Comparison of ENCODE assay signal across 8 cellular contexts in genomic region chr19:15320118-15320517, GRCh38. TPM values are rescaled to one million over a fixed set of nuclear protein-coding genes. Genes with fewer than 3 reads are reported as not detected.
DNase-seq lines count a peak whose midpoint lies in the region; TF ChIP-seq lines count a peak whose summit lies in the region.
"Had no signal": no experiment of that assay in that cellular context is flagged by ENCODE, and none has a peak within 500 bp of the region (broad histone marks: within the 10 kb centered on the region; RNA-seq: fewer than 3 reads in every experiment).

No MANE protein-coding gene starts in this region.

- no peak overlapping the region for H2BK120ac ChIP-seq in trophoblast cell (ENCODE audit: insufficient read depth, low read length, poor library complexity)

- no peak overlapping the region for H3K4me2 ChIP-seq in trophoblast cell (ENCODE audit: low read length)

- POLR2A ChIA-PET in CD4-positive, alpha-beta memory T cell (lab: Charles Lee; ENCODE audit: partially characterized antibody), result interaction anchor here (0.5 to 1.1 kb wide), 2 partner anchors 27 to 1162 kb away, joined by 3 read pairs; no protein-coding TSS in a partner anchor

- no peak overlapping the region for H3K14ac ChIP-seq in trophoblast cell (ENCODE audit: low read length)

- H2AK5ac ChIP-seq in trophoblast cell (ENCODE audit: low read length), result no peak overlapping the region

- peaks cover 4% of the 10 kb centered on the region for H3K36me3 ChIP-seq in CD4-positive, alpha-beta memory T cell (ENCODE audit: insufficient read depth, low read length)
- H3K36me3 ChIP-seq in SJSA1 (peaks cover 16% of the 10 kb centered on the region), esophagus muscularis mucosa (no peaks in the 10 kb centered on the region), trophoblast cell (ENCODE audit: control insufficient read depth in 1 of 2, insufficient read depth in 2 of 2, low read length in 2 of 2) (peaks cover 5% of the 10 kb centered on the region in 2 experiments), tibial nerve (no peaks in the 10 kb centered on the region)

- H3K27ac ChIP-seq in CD4-positive, alpha-beta memory T cell (ENCODE audit: low read depth, low read length), result no peak overlapping the region
- H3K27ac ChIP-seq in SJSA1, result peak overlapping the region; percentile 8; the same call in 1 of the 2 replicates
- peak overlapping the region in 3 of 4 donors; percentile 9 to 25 (median 20) for H3K27ac ChIP-seq in esophagus muscularis mucosa (replicated peaks in 1 of 4)
- no peak overlapping the region for H3K27ac ChIP-seq in trophoblast cell (ENCODE audit: low read depth, low read length)
- H3K27ac ChIP-seq in tibial nerve, result peak overlapping the region in 2 of 4 donors; percentile 21 to 46

- H3K4me3 Mint-ChIP-seq in CD4-positive, alpha-beta memory T cell, result peak overlapping the region in 6 of 8 donors; percentile 28 to 81 (median 60)

- H3K27me3 Mint-ChIP-seq in CD4-positive, alpha-beta memory T cell, result no peaks in the 10 kb centered on the region
- H3K27me3 Mint-ChIP-seq: brain had no signal

- no peak overlapping the region for H3K18ac ChIP-seq in trophoblast cell (ENCODE audit: low read length)

- peaks cover 6 to 11% of the 10 kb centered on the region in 2 donors for H3K36me3 Mint-ChIP-seq in CD4-positive, alpha-beta memory T cell

- intact Hi-C loops in CD4-positive, alpha-beta memory T cell (cut with micrococcal nuclease), result loop anchor here (5.0 kb wide), 1 partner anchor 33 kb away; no protein-coding TSS in a partner anchor
- intact Hi-C loops in esophagus muscularis mucosa (cut with DNase I), result loop anchor here (5.0 kb wide), 1 partner anchor 38 kb away; no protein-coding TSS in a partner anchor

- H2BK5ac ChIP-seq in trophoblast cell (ENCODE audit: low read depth, low read length, poor library complexity), result no peak overlapping the region

- no peak for DNase-seq in CD4-positive, alpha-beta memory T cell
- DNase-seq in SJSA1 (ENCODE audit: low read depth in 1 of 2, low spot score in 2 of 2) (no peak), esophagus muscularis mucosa (ENCODE audit: extremely low spot score) (no peak), trophoblast cell (peak in 1 of 2 donors; percentile 53), tibial nerve (ENCODE audit: low spot score in 2 of 2) (no peak), midbrain (lab: John Stamatoyannopoulos, UW) (no peak)
- DNase-seq in NK-92 treated with Interleukin-12 subunit alpha and Interleukin-12 subunit beta, amount 100 ng/mL, for 24 hours (lab: John Stamatoyannopoulos, UW), result no peak

- H3K4me3 ChIP-seq in CD4-positive, alpha-beta memory T cell (ENCODE audit: low read length in 2 of 2), result no peak overlapping the region
- H3K4me3 ChIP-seq in SJSA1 (no peak overlapping the region), esophagus muscularis mucosa (no peak overlapping the region), trophoblast cell (ENCODE audit: low read depth, low read length) (no peak overlapping the region), tibial nerve (no peak overlapping the region)

- peaks cover 95% of the 10 kb centered on the region for H3K4me1 ChIP-seq in CD4-positive, alpha-beta memory T cell (ENCODE audit: insufficient read depth, low read length)
- peaks cover 59% of the 10 kb centered on the region for H3K4me1 ChIP-seq in SJSA1 (replicated peaks)
- peaks cover 92 to 100% (median 100%) of the 10 kb centered on the region in 4 donors for H3K4me1 ChIP-seq in esophagus muscularis mucosa
- H3K4me1 ChIP-seq in trophoblast cell (ENCODE audit: control insufficient read depth in 1 of 2, insufficient read depth in 2 of 2, low read length in 2 of 2), result peaks cover 31 to 42% of the 10 kb centered on the region in 2 experiments
- H3K4me1 ChIP-seq in tibial nerve, result peaks cover 3 to 97% (median 83%) of the 10 kb centered on the region in 4 donors

- H3K79me1 ChIP-seq in trophoblast cell (ENCODE audit: low read length), result peaks cover 2% of the 10 kb centered on the region

- 29% methylated on average over 4 of the region's 4 CpGs for WGBS in esophagus muscularis mucosa
- WGBS in trophoblast cell (ENCODE audit: extremely low coverage, insufficient coverage, insufficient read length), result no CpG with 5 or more reads among the region's 4 CpGs
- WGBS in tibial nerve, 2 donors, result 21 to 28% methylated on average over 4 of the region's 4 CpGs

- H3K4ac ChIP-seq in trophoblast cell (ENCODE audit: low read depth, low read length), result peak overlapping the region; percentile 83

- no peak overlapping the region for H4K8ac ChIP-seq in trophoblast cell (ENCODE audit: low read depth, low read length)

- H2BK12ac ChIP-seq in trophoblast cell (ENCODE audit: low read length), result no peak overlapping the region

- no peak overlapping the region for H3K9ac ChIP-seq in trophoblast cell (ENCODE audit: low read length)

- no peak overlapping the region for H4K12ac ChIP-seq in trophoblast cell (ENCODE audit: low read depth, low read length)

- peaks cover 70 to 97% (median 86%) of the 10 kb centered on the region in 4 donors for H3K4me1 Mint-ChIP-seq in CD4-positive, alpha-beta memory T cell

- no peaks in the 10 kb centered on the region for H3K27me3 ChIP-seq in CD4-positive, alpha-beta memory T cell (ENCODE audit: insufficient read depth, low read length)
- no peaks in the 10 kb centered on the region for H3K27me3 ChIP-seq in SJSA1 (replicated peaks)
- H3K27me3 ChIP-seq in esophagus muscularis mucosa, result no peaks in the 10 kb centered on the region
- no peaks in the 10 kb centered on the region for H3K27me3 ChIP-seq in trophoblast cell (ENCODE audit: insufficient read depth, low read length)
- no peaks in the 10 kb centered on the region for H3K27me3 ChIP-seq in tibial nerve

- H3K23ac ChIP-seq in trophoblast cell (ENCODE audit: low read length), result no peak overlapping the region

- CTCF ChIA-PET in CD4-positive, alpha-beta memory T cell (lab: Charles Lee; ENCODE audit: partially characterized antibody), result no interaction called here

- TF ChIP-seq EP300 in esophagus muscularis mucosa (IDR thresholded peaks at IDR 0.05) (no peak), tibial nerve (IDR thresholded peaks at IDR 0.05) (no peak)

- H3K9me3 ChIP-seq in CD4-positive, alpha-beta memory T cell (ENCODE audit: control insufficient read depth in 1 of 2, low read length in 2 of 2), result no peaks in the 10 kb centered on the region
- H3K9me3 ChIP-seq in SJSA1 (replicated peaks) (no peaks in the 10 kb centered on the region; the same call in 1 of the 2 replicates), esophagus muscularis mucosa (no peaks in the 10 kb centered on the region), trophoblast cell (ENCODE audit: insufficient read depth, low read depth, low read length) (no peaks in the 10 kb centered on the region), tibial nerve (no peaks in the 10 kb centered on the region)

- TF ChIP-seq POLR2A in esophagus muscularis mucosa (IDR thresholded peaks at IDR 0.05; ENCODE audit: low read depth) (no peak), tibial nerve (IDR thresholded peaks at IDR 0.05) (no peak)

- H3K9me3 Mint-ChIP-seq in CD4-positive, alpha-beta memory T cell, result peaks cover 0 to 4% (median 0%) of the 10 kb centered on the region in 8 donors

- no peak overlapping the region for H4K91ac ChIP-seq in trophoblast cell (ENCODE audit: low read depth, low read length)

- TF ChIP-seq CTCF in esophagus muscularis mucosa (IDR thresholded peaks at IDR 0.05) (no peak), tibial nerve (IDR thresholded peaks at IDR 0.05) (no peak)

- H2AFZ ChIP-seq in trophoblast cell (ENCODE audit: insufficient read depth, low read length, poor library complexity), result no peak overlapping the region

- peak overlapping the region in 6 of 7 donors; percentile 30 to 79 (median 69) for H3K27ac Mint-ChIP-seq in CD4-positive, alpha-beta memory T cell

- peaks cover 60% of the 10 kb centered on the region for H3K79me2 ChIP-seq in trophoblast cell (ENCODE audit: control insufficient read depth, insufficient read depth, low read length, poor library complexity)

RNA-seq across cellular contexts. Expression of gene BRD4, which starts 12.2 kb away (rescaled TPM):
- total RNA-seq in CD4-positive, alpha-beta memory T cell, result 100 to 1,000 TPM; 149 to 152 TPM
- 10 to 100 TPM in 1 of 2 donors, 1 to 10 TPM in 1; 4.2 to 48.2 TPM for polyA plus RNA-seq in CD4-positive, alpha-beta memory T cell
- 14.5 and 15.8 TPM in 2 replicates for total RNA-seq in SJSA1 (2014; rRNA removed; shearing (Covaris generic))
- total RNA-seq in esophagus muscularis mucosa (10 to 100 TPM; 34.1 to 48.1 (median 37.5) TPM), tibial nerve (10 to 100 TPM; 34.7 to 69.6 (median 36.0) TPM)
- polyA plus RNA-seq in trophoblast cell (2013), result 188 and 191 TPM in 2 replicates

RNA-seq across cellular contexts. Expression of gene AKAP8, which starts 59.5 kb away (rescaled TPM):
- 10 to 100 TPM; 69.9 to 71.5 TPM for total RNA-seq in CD4-positive, alpha-beta memory T cell
- polyA plus RNA-seq in CD4-positive, alpha-beta memory T cell, result 10 to 100 TPM; 10.8 to 23.6 TPM
- total RNA-seq in SJSA1 (2014; rRNA removed; shearing (Covaris generic)), result 10.9 and 27.5 TPM in 2 replicates
- total RNA-seq in esophagus muscularis mucosa, result 10 to 100 TPM; 25.2 to 34.3 (median 29.6) TPM
- 40.6 and 42.9 TPM in 2 replicates for polyA plus RNA-seq in trophoblast cell (2013)
- 10 to 100 TPM; 26.4 to 58.5 (median 55.9) TPM for total RNA-seq in tibial nerve

Comparison
In these comparisons a context has a peak if more than half of its experiments do, and no peak if none do; other contexts are left out.
1. H3K27ac ChIP-seq: peak in SJSA1 (single experiment) and esophagus muscularis mucosa (3 of 4); none in CD4-positive, alpha-beta memory T cell (single experiment) and trophoblast cell (single experiment).